22 cellular contexts compared by ENCODE assay signal in the genomic region with DNA sequence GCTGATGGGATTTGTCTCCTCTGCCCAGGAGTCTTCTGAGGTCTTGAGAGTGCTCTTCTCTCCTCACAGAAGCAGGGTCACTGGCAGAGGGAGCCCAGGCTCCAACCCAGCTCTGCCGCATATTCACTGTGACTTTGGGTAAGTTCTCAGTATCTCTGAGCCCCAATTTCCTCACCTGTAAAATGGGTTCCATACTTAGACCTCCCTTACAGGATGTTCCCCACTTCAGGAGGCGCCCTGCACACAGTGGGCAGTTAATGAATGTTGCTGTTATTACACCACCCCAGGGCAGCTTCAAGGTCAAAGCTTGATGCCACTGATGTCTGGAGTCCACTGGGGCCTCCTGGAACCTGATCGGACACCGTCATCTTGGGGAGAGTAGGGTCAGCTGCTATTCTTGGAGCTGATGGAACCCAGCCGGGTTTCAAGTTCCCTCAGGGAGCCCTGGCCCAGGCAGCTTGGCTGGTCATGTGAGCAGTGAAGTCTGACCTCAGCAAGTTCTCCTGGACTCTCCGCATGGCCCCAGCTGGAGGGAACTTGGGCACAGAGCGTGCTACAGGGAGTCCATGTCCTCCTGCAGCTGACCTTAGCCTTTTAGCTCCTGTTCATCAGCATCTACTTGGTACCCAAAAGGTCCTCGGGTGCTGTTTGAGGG. TPM values are rescaled to one million over a fixed set of nuclear protein-coding genes. Genes with fewer than 3 reads are reported as not detected.
A peak's percentile ranks its signal among the peaks of the same experiment; 100 is the strongest.
DNase-seq lines count a peak whose midpoint lies in the region; FAIRE-seq and TF ChIP-seq lines count a peak whose summit lies in the region.
"Had no signal": no experiment of that assay in that cellular context is flagged by ENCODE, and none has a peak within 500 bp of the region (broad histone marks: within the 10 kb centered on the region; RNA-seq: fewer than 3 reads in every experiment).

No MANE protein-coding gene starts in this region.

- H3K9ac ChIP-seq in neuronal stem cell (ENCODE audit: low read depth, low read length, poor library complexity), result no peak overlapping the region

- H3K27ac ChIP-seq in right atrium auricular region (no peak overlapping the region), neuronal stem cell (replicated peaks; ENCODE audit: low read length) (no peak overlapping the region), transverse colon (no peak overlapping the region)
- H3K27ac ChIP-seq: brain microvascular endothelial cell, esophagus squamous epithelium, SK-N-MC, thoracic aorta had no signal

- H2AFZ ChIP-seq in neuronal stem cell (ENCODE audit: low read length), result no peak overlapping the region

- WGBS in neuronal stem cell (ENCODE audit: extremely low coverage in 2 of 2, insufficient read length in 2 of 2, insufficient replicate concordance in 1 of 2), 2 donors, result no CpG with 5 or more reads among the region's 8 CpGs
- 68 to 79% methylated on average over 2 to 8 of the region's 8 CpGs for WGBS in transverse colon (ENCODE audit: low coverage in 1 of 2), 2 donors

- H3K18ac ChIP-seq in neuronal stem cell (ENCODE audit: low read length), result no peak overlapping the region

- H3K9me3 ChIP-seq in right atrium auricular region (no peaks in the 10 kb centered on the region), neuronal stem cell (replicated peaks in 1 of 2; ENCODE audit: control insufficient read depth in 2 of 2, insufficient read depth in 1 of 2, low read depth in 1 of 2, low read length in 2 of 2) (no peaks in the 10 kb centered on the region), transverse colon (no peaks in the 10 kb centered on the region)
- H3K9me3 ChIP-seq: esophagus squamous epithelium, thoracic aorta had no signal

- H2BK120ac ChIP-seq in neuronal stem cell (ENCODE audit: low read depth, low read length), result no peak overlapping the region

- H3K23ac ChIP-seq in neuronal stem cell (ENCODE audit: low read depth, low read length, poor library complexity), result no peak overlapping the region

- H3K4me2 ChIP-seq in neuronal stem cell (ENCODE audit: insufficient read depth, low read length, poor library complexity, severe bottlenecking), result no peak overlapping the region

- H3K27me3 ChIP-seq in bronchial epithelial cell (ENCODE audit: control insufficient read depth, insufficient read depth, low read length), result no peaks in the 10 kb centered on the region
- no peaks in the 10 kb centered on the region for H3K27me3 ChIP-seq in right atrium auricular region
- H3K27me3 ChIP-seq in neuronal stem cell (ENCODE audit: control insufficient read depth in 3 of 3, insufficient read depth in 3 of 3, low read depth in 1 of 3, low read length in 3 of 3), result no peaks in the 10 kb centered on the region
- H3K27me3 ChIP-seq in transverse colon, result no peaks in the 10 kb centered on the region
- H3K27me3 ChIP-seq: brain microvascular endothelial cell, esophagus squamous epithelium had no signal

- H3K4me3 ChIP-seq in bronchial epithelial cell (ENCODE audit: low read depth, low read length), result no peak overlapping the region
- H3K4me3 ChIP-seq in right atrium auricular region, result no peak overlapping the region
- H3K4me3 ChIP-seq in neuronal stem cell (ENCODE audit: low read length in 2 of 2), result no peak overlapping the region
- no peak overlapping the region for H3K4me3 ChIP-seq in transverse colon
- H3K4me3 ChIP-seq: esophagus squamous epithelium, SK-N-MC, thoracic aorta had no signal

- in situ Hi-C loops in transverse colon (cut with MboI; ENCODE audit: low pct_ligation_motif_present in 1 of 4, low pct_unique_long_range_greater_than_20kb in 1 of 4, low sequenced_read_pairs in 3 of 4), result loop anchor here (25.0 kb wide), 3 partner anchors 239 to 539 kb away; partner anchors contain the start of genes ZFYVE9 (in 4 of the 4), ORC1 (in 2 of the 4) and PRPF38A (in 2 of the 4)

- DNase-seq in bronchial epithelial cell (ENCODE audit: low read depth) (no peak), right atrium auricular region (ENCODE audit: low spot score) (peak; percentile 72), neuronal stem cell (ENCODE audit: low spot score) (no peak), transverse colon (peak; percentile 26), mesenteric fat pad (ENCODE audit: low spot score) (no peak), NCI-H510A (lab: John Stamatoyannopoulos, UW) (no peak), SW480 (ENCODE audit: low spot score) (no peak), SW 1271 (lab: John Stamatoyannopoulos, UW) (no peak)
- DNase-seq: activated CD4-positive, alpha-beta T cell treated with anti-CD3 and anti-CD28 coated beads, Interleukin-2, amount 50 U/mL, for 4 hours; brain microvascular endothelial cell; DMS79; esophagus squamous epithelium; HFFc6; kidney glomerular epithelial cell; naive thymus-derived CD8-positive, alpha-beta T cell; NCI-H2081 treated with DMSO at 0.1 percent for 48 hours; PC-3; stimulated activated CD4-positive, alpha-beta T cell treated with anti-CD3 and anti-CD28 coated beads, Interleukin-2, amount 100 ng/mL, for 48 hours had no signal

- peaks cover 0 to 19% of the 10 kb centered on the region in 2 donors for H3K4me1 ChIP-seq in right atrium auricular region
- peaks cover 8% of the 10 kb centered on the region in 2 donors for H3K4me1 ChIP-seq in neuronal stem cell (ENCODE audit: control insufficient read depth in 2 of 2, insufficient read depth in 1 of 2, low read depth in 1 of 2, low read length in 2 of 2)
- no peaks in the 10 kb centered on the region for H3K4me1 ChIP-seq in transverse colon

- no peak for TF ChIP-seq CTCF in bronchial epithelial cell (IDR thresholded peaks at IDR 0.05; ENCODE audit: insufficient read depth, low read length, severe bottlenecking)
- TF ChIP-seq CTCF in right atrium auricular region (IDR thresholded peaks at IDR 0.05), result no peak
- no peak for TF ChIP-seq CTCF in transverse colon (IDR thresholded peaks at IDR 0.05)

- peak overlapping the region; percentile 35 for H2BK15ac ChIP-seq in neuronal stem cell (ENCODE audit: low read length)

- H3K36me3 ChIP-seq in bronchial epithelial cell (ENCODE audit: control insufficient read depth, insufficient read depth, low read length) (no peaks in the 10 kb centered on the region), right atrium auricular region (no peaks in the 10 kb centered on the region), neuronal stem cell (replicated peaks in 1 of 2; ENCODE audit: control insufficient read depth in 2 of 2, insufficient read depth in 2 of 2, low read length in 2 of 2) (no peaks in the 10 kb centered on the region), transverse colon (no peaks in the 10 kb centered on the region)
- H3K36me3 ChIP-seq: brain microvascular endothelial cell, esophagus squamous epithelium, thoracic aorta had no signal

- TF ChIP-seq EP300 in transverse colon (IDR thresholded peaks at IDR 0.05; ENCODE audit: low read depth), result no peak

- no peak overlapping the region for H4K8ac ChIP-seq in neuronal stem cell (ENCODE audit: low read depth, low read length)

- no peak overlapping the region for H4K91ac ChIP-seq in neuronal stem cell (ENCODE audit: low read depth, low read length, poor library complexity)

- intact Hi-C loops in transverse colon (cut with DNase I; ENCODE audit: low total_unique reads), result no loop called here

- H2BK12ac ChIP-seq in neuronal stem cell (ENCODE audit: low read length), result peak overlapping the region; percentile 44

- H3K79me1 ChIP-seq in neuronal stem cell (ENCODE audit: low read depth, low read length), result no peaks in the 10 kb centered on the region

- no peak overlapping the region for H2AK5ac ChIP-seq in neuronal stem cell (ENCODE audit: low read depth, low read length)

- no peak overlapping the region for H3K4ac ChIP-seq in neuronal stem cell (ENCODE audit: low read length)

- TF ChIP-seq POLR2A in transverse colon (IDR thresholded peaks at IDR 0.05), result no peak

- H3K14ac ChIP-seq in neuronal stem cell (ENCODE audit: low read length), result no peak overlapping the region

- FAIRE-seq in bronchial epithelial cell (lab: Jason Lieb, UNC), result peak; percentile 18

- H2BK5ac ChIP-seq in neuronal stem cell (ENCODE audit: low read length), result no peak overlapping the region

RNA-seq across cellular contexts. Expression of gene COA7, which starts 21.8 kb away (rescaled TPM):
- total RNA-seq in bronchial epithelial cell (8.4 and 15.5 TPM in 2 replicates), right atrium auricular region (10 to 100 TPM in 1 of 2 donors, 1 to 10 TPM in 1; 8.7 to 10.6 TPM), transverse colon (10 to 100 TPM in 2 of 4 donors, 1 to 10 TPM in 2; 2.2 to 12.7 (median 9.1) TPM), mesenteric fat pad (24.5 TPM)
- 8.4 TPM for polyA plus RNA-seq in neuronal stem cell (2013, experiment 1 of 2)
- polyA plus RNA-seq in neuronal stem cell (2013, experiment 2 of 2), result 8.4 TPM

RNA-seq across cellular contexts. Expression of gene SHISAL2A, which starts 43.4 kb away (rescaled TPM):
- total RNA-seq in bronchial epithelial cell (not detected in 2 replicates), right atrium auricular region (not detected), transverse colon (1 to 10 TPM in 2 of 4 donors, not detected in 2; 3.2 to 8.2 TPM), mesenteric fat pad (not detected)
- polyA plus RNA-seq in neuronal stem cell (2013, experiment 1 of 2), result 1.5 TPM
- polyA plus RNA-seq in neuronal stem cell (2013, experiment 2 of 2), result 1.7 TPM
- total RNA-seq: HFFc6, PC-3, renal cortical epithelial cell had no signal
- polyA plus RNA-seq: BJ had no signal

RNA-seq across cellular contexts. Expression of gene ZYG11B, which starts 49.9 kb away (rescaled TPM):
- total RNA-seq in bronchial epithelial cell (18.2 and 19.5 TPM in 2 replicates), right atrium auricular region (10 to 100 TPM; 44.1 to 70.7 TPM), transverse colon (10 to 100 TPM; 16.9 to 75.9 (median 45.2) TPM), mesenteric fat pad (33.0 TPM)
- polyA plus RNA-seq in neuronal stem cell (2013, experiment 1 of 2), result 15.9 TPM
- polyA plus RNA-seq in neuronal stem cell (2013, experiment 2 of 2), result 16.4 TPM

Comparison
In these comparisons a context has a peak if more than half of its experiments do, and no peak if none do; other contexts are left out.
1. DNase-seq: peak in right atrium auricular region (single experiment) and transverse colon (single experiment); none in bronchial epithelial cell (single experiment), neuronal stem cell (single experiment), mesenteric fat pad (single experiment), NCI-H510A (single experiment), SW480 (single experiment) and SW 1271 (0 of 2).